In genomic region chr9:123322771-123323481, GRCh38 we compare ENCODE assay signal across 9 cellular contexts. TPM values are rescaled to one million over a fixed set of nuclear protein-coding genes. Genes with fewer than 3 reads are reported as not detected.
DNase-seq lines count a peak whose midpoint lies in the region; ATAC-seq, FAIRE-seq and TF ChIP-seq lines count a peak whose summit lies in the region.
"Had no signal": no experiment of that assay in that cellular context is flagged by ENCODE, and none has a peak within 500 bp of the region (broad histone marks: within the 10 kb centered on the region; RNA-seq: fewer than 3 reads in every experiment).

No MANE protein-coding gene starts in this region.

- H3K4me1 Mint-ChIP-seq in activated B cell treated with CpG ODN at 0.5 μM for 24 hours = peaks cover 91% of the 10 kb centered on the region

- H3K4me2 ChIP-seq in H1 (ENCODE audit: insufficient read depth in 1 of 2, low read depth in 2 of 2, low read length in 2 of 2) = peak overlapping the region; percentile 11 to 25; a peak in 1 of 4 replicates

- H3K23me2 ChIP-seq in H1 (ENCODE audit: low read depth, low read length) = no peaks in the 10 kb centered on the region; the same call in 1 of the 2 replicates

- no peaks in the 10 kb centered on the region for H3K27me3 Mint-ChIP-seq in activated B cell treated with CpG ODN at 0.5 μM for 24 hours

- no peak for TF ChIP-seq POLR2A in H1 (IDR thresholded peaks at IDR 0.05; ENCODE audit: control extremely low read depth in 1 of 2, low read depth in 2 of 2, low read length in 2 of 2)

- WGBS in H1 (ENCODE audit: extremely low coverage in 1 of 2, insufficient coverage in 1 of 2, insufficient read length in 1 of 2, insufficient replicate concordance in 2 of 2, low coverage in 1 of 2, low lambda C conversion rate in 2 of 2, missing lambda C conversion rate in 1 of 2), 2 experiments = 79% methylated on average over 14 of the region's 14 CpGs; no CpG with 5 or more reads in 1 of the 2 experiments

- no peak overlapping the region for H3K9ac ChIP-seq in H1 (replicated peaks in 1 of 4; ENCODE audit: extremely low read depth in 1 of 4, low read depth in 3 of 4, low read length in 3 of 4)

- no peak overlapping the region for H4K8ac ChIP-seq in H1 (ENCODE audit: extremely low read depth, insufficient read depth, low read length)

- no peaks in the 10 kb centered on the region for H3K79me2 ChIP-seq in H1 (ENCODE audit: control insufficient read depth in 1 of 2, insufficient read depth in 2 of 2, low read length in 2 of 2)

- TF ChIP-seq RAD21 in H1 (IDR thresholded peaks at IDR 0.05 in 1 of 2, conservative IDR thresholded peaks at IDR 0.05 in 1 of 2; ENCODE audit: low read depth in 2 of 2, low read length in 2 of 2) = no peak

- 0 out of 2 replicates have a peak overlapping the region, but pooled peaks have one; percentile 8 for H2AK5ac ChIP-seq in H1 (ENCODE audit: low read depth, low read length)

- no peak overlapping the region for H2BK120ac ChIP-seq in H1 (replicated peaks; ENCODE audit: low read depth, low read length)

- no peak overlapping the region for H3K14ac ChIP-seq in H1 (ENCODE audit: insufficient read length)

- peak overlapping the region; percentile 94 for H3K27ac Mint-ChIP-seq in activated B cell treated with CpG ODN at 0.5 μM for 24 hours

- no peak overlapping the region for H2BK5ac ChIP-seq in H1 (ENCODE audit: low read depth, low read length)

- no peak overlapping the region; the same call in 1 of the 2 replicates for H2BK15ac ChIP-seq in H1 (ENCODE audit: low read length)

- no peak overlapping the region for H3K4ac ChIP-seq in H1 (replicated peaks; ENCODE audit: insufficient read length, low read depth, low read length)

- no peak overlapping the region for H3K4me3 ChIP-seq in H1 (ENCODE audit: extremely low read depth in 1 of 4, insufficient read depth in 2 of 4, low read depth in 3 of 4, low read length in 4 of 4)

- no peak overlapping the region for H2BK20ac ChIP-seq in H1 (ENCODE audit: low read length)

- H2BK12ac ChIP-seq in H1 (ENCODE audit: low read depth, low read length) = no peak overlapping the region; the same call in 1 of the 2 replicates

- no peak overlapping the region for H3K56ac ChIP-seq in H1 (replicated peaks; ENCODE audit: insufficient read length, low read depth, low read length)

- H3K27ac ChIP-seq in H1 (ENCODE audit: low read depth, low read length) = no peak overlapping the region

- H3K18ac ChIP-seq in H1 (ENCODE audit: extremely low read depth, low read length) = no peak overlapping the region

- no peak for FAIRE-seq in H1 (lab: Jason Lieb, UNC)

- TF ChIP-seq EP300 in H1 (IDR thresholded peaks at IDR 0.05; ENCODE audit: borderline replicate concordance in 1 of 2, low read depth in 2 of 2, low read length in 2 of 2) = no peak

- no peaks in the 10 kb centered on the region for H3K36me3 ChIP-seq in H1 (ENCODE audit: control insufficient read depth in 2 of 4, insufficient read depth in 4 of 4, low read length in 3 of 4)

- DNase-seq in activated B cell treated with CpG ODN at 0.5 μM for 24 hours (peak; percentile 53), H1 (ENCODE audit: low read depth in 1 of 2, low spot score in 2 of 2) (no peak), HuH-7.5 (ENCODE audit: low spot score) (no peak), AG08395 (ENCODE audit: low spot score) (no peak)
- peak; percentile 33 to 34 for DNase-seq in stimulated activated CD8-positive, alpha-beta memory T cell treated with anti-CD3 and anti-CD28 coated beads, Interleukin-2, amount 100 ng/mL, for 48 hours (ENCODE audit: low read depth in 2 of 2)

- no peaks in the 10 kb centered on the region for H3K36me3 Mint-ChIP-seq in activated B cell treated with CpG ODN at 0.5 μM for 24 hours (ENCODE audit: low read depth)

- H3K27me3 ChIP-seq in H1 (replicated peaks in 1 of 4; ENCODE audit: control insufficient read depth in 3 of 4, extremely low read depth in 1 of 4, insufficient read depth in 3 of 4, low read length in 3 of 4) = peaks cover 0 to 5% (median 0%) of the 10 kb centered on the region in 4 experiments; a peak in 1 of 7 replicates

- H4K91ac ChIP-seq in H1 (replicated peaks; ENCODE audit: insufficient read length, low read length) = no peak overlapping the region

- H3K9me3 Mint-ChIP-seq in activated B cell treated with CpG ODN at 0.5 μM for 24 hours = no peaks in the 10 kb centered on the region

- POLR2A ChIA-PET in activated B cell treated with CpG ODN at 0.5 μM for 24 hours (lab: Charles Lee) = interaction anchor here (0.7 to 14.9 kb wide), 6 partner anchors 17 to 130 kb away, joined by 3 to 304 read pairs (median 6); partner anchors contain the start of gene STRBP
- POLR2A ChIA-PET in H1 (lab: Charles Lee; ENCODE audit: partially characterized antibody) = interaction anchor here (1.2 kb wide), 1 partner anchor 220 kb away, joined by 3 read pairs; no protein-coding TSS in a partner anchor

- H3K4me3 Mint-ChIP-seq in activated B cell treated with CpG ODN at 0.5 μM for 24 hours = peak overlapping the region; percentile 75

- no peak overlapping the region for H4K5ac ChIP-seq in H1 (ENCODE audit: insufficient read length, low read depth, low read length)

- H4K20me1 ChIP-seq in H1 (replicated peaks in 1 of 2; ENCODE audit: control insufficient read depth in 1 of 2, insufficient read depth in 2 of 2, low read length in 2 of 2) = no peaks in the 10 kb centered on the region

- ATAC-seq in GM18867 (IDR thresholded peaks at IDR 0.05; ENCODE audit: unreplicated experiment) (peak; percentile 64), HG03108 (IDR thresholded peaks at IDR 0.05; ENCODE audit: unreplicated experiment) (peak; percentile 57), activated B cell treated with CpG ODN at 0.5 μM for 24 hours (ENCODE audit: low read depth) (peak; percentile 79), HG03469 (IDR thresholded peaks at IDR 0.05; ENCODE audit: unreplicated experiment) (no peak)

- no peaks in the 10 kb centered on the region for H3K9me3 ChIP-seq in H1 (ENCODE audit: insufficient read depth in 2 of 2, low read depth in 1 of 2, low read length in 1 of 2)

- CTCF ChIA-PET in activated B cell treated with CpG ODN at 0.5 μM for 24 hours (lab: Charles Lee) = interaction anchor here (1.4 to 1.7 kb wide), 2 partner anchors 16 to 27 kb away, joined by 4 read pairs; no protein-coding TSS in a partner anchor
- CTCF ChIA-PET in H1 (lab: Charles Lee; ENCODE audit: partially characterized antibody) = interaction anchor here (0.8 to 1.3 kb wide), 2 partner anchors 9 to 23 kb away, joined by 3 to 4 read pairs; no protein-coding TSS in a partner anchor

- H2AFZ ChIP-seq in H1 (ENCODE audit: low read length) = 0 out of 2 replicates have a peak overlapping the region, but pooled peaks have one; percentile 39

- H3K4me1 ChIP-seq in H1 (replicated peaks in 1 of 4; ENCODE audit: control insufficient read depth in 3 of 4, insufficient read depth in 4 of 4, low read length in 3 of 4) = peaks cover 0 to 11% (median 6%) of the 10 kb centered on the region in 4 experiments; a peak in 6 of 7 replicates

- H3K23ac ChIP-seq in H1 (ENCODE audit: insufficient read length) = no peak overlapping the region

- TF ChIP-seq CTCF in activated B cell treated with CpG ODN at 0.5 μM for 24 hours (IDR thresholded peaks at IDR 0.05) (no peak), H1 (IDR thresholded peaks at IDR 0.05; ENCODE audit: control extremely low read depth in 1 of 3, insufficient read depth in 1 of 3, low read depth in 1 of 3, low read length in 3 of 3) (no peak)

- intact Hi-C loops in activated B cell treated with CpG ODN at 0.5 μM for 24 hours (cut with micrococcal nuclease) = loop anchor here (1.0 to 2.0 kb wide), 3 partner anchors 15 to 54 kb away; partner anchors contain the start of gene STRBP

- no peaks in the 10 kb centered on the region for H3K79me1 ChIP-seq in H1 (ENCODE audit: low read depth, low read length)

TF ChIP-seq in H1, 55 proteins besides CTCF, POLR2A, EP300 and RAD21 (continues in another document):
- TF ChIP-seq POU5F1 (IDR thresholded peaks at IDR 0.05; ENCODE audit: low read depth, low read length) (no peak), ZNF274 (IDR thresholded peaks at IDR 0.05; ENCODE audit: borderline replicate concordance, extremely low read depth, low read length) (no peak), TEAD4 (IDR thresholded peaks at IDR 0.05; ENCODE audit: low read depth, low read length) (peak; percentile 68), TAF1 (IDR thresholded peaks at IDR 0.05; ENCODE audit: low read depth, low read length) (0 out of 2 replicates have a peak, but pooled peaks have one; percentile 30), RBBP5 (IDR thresholded peaks at IDR 0.05; ENCODE audit: borderline replicate concordance, low read depth, low read length) (peak; percentile 78; the same call in 1 of the 2 replicates), ATF2 (IDR thresholded peaks at IDR 0.05; ENCODE audit: low read length) (no peak)

RNA-seq across cellular contexts. Expression of gene CRB2, which starts 33.1 kb away (rescaled TPM):
- 1.0 and 1.2 TPM in 2 replicates for total RNA-seq in activated B cell treated with CpG ODN at 0.5 μM for 24 hours
- total RNA-seq in H1 (2021; fragmentation: NEBNext Ultra II Directional; extraction: Animal tissue kit (Norgen Biotek cat#: 25700)) = 8.4 and 10.3 TPM in 2 replicates
- polyA plus RNA-seq in H1 (2011; rRNA removed) = 4.0 and 6.9 TPM in 2 replicates
- polyA plus RNA-seq in H1 (2011; cell fraction: cytosol; rRNA removed) = 4.8 TPM
- 21.4 TPM for polyA plus RNA-seq in H1 (2011; cell fraction: nucleus; rRNA removed)
- polyA plus RNA-seq in H1 (2012, experiment 1 of 2) = 5.1 to 11.2 TPM (median 9.5 TPM) in 4 replicates
- polyA plus RNA-seq in H1 (2012, experiment 2 of 2) = 6.3 TPM
- 3.3 TPM for polyA plus RNA-seq in H1 (2013, experiment 1 of 2)
- polyA plus RNA-seq in H1 (2013, experiment 2 of 2) = 3.0 TPM
- polyA minus RNA-seq in H1 (2011; rRNA and poly(A)+ RNA removed) = 8.8 and 10.1 TPM in 2 replicates
- polyA minus RNA-seq in H1 (2011; cell fraction: cytosol; rRNA and poly(A)+ RNA removed) = 17.2 TPM
- polyA minus RNA-seq in H1 (2011; cell fraction: nucleus; rRNA and poly(A)+ RNA removed) = 19.0 TPM
- total RNA-seq: NCI-H460 had no signal

RNA-seq across cellular contexts. Expression of gene STRBP, which starts 54.5 kb away (rescaled TPM):
- 124 and 127 TPM in 2 replicates for total RNA-seq in activated B cell treated with CpG ODN at 0.5 μM for 24 hours
- 105 and 106 TPM in 2 replicates for total RNA-seq in H1 (2021; fragmentation: NEBNext Ultra II Directional; extraction: Animal tissue kit (Norgen Biotek cat#: 25700))
- 16.8 and 29.7 TPM in 2 replicates for polyA plus RNA-seq in H1 (2011; rRNA removed)
- polyA plus RNA-seq in H1 (2011; cell fraction: cytosol; rRNA removed) = 53.3 TPM
- 63.8 TPM for polyA plus RNA-seq in H1 (2011; cell fraction: nucleus; rRNA removed)
- polyA plus RNA-seq in H1 (2012, experiment 1 of 2) = 83.7 to 103 TPM (median 93.9 TPM) in 4 replicates
- polyA plus RNA-seq in H1 (2012, experiment 2 of 2) = 5.3 TPM
- 68.8 TPM for polyA plus RNA-seq in H1 (2013, experiment 1 of 2)
- polyA plus RNA-seq in H1 (2013, experiment 2 of 2) = 67.2 TPM
- 64.0 and 69.4 TPM in 2 replicates for polyA minus RNA-seq in H1 (2011; rRNA and poly(A)+ RNA removed)
- polyA minus RNA-seq in H1 (2011; cell fraction: cytosol; rRNA and poly(A)+ RNA removed) = 61.0 TPM
- 88.7 TPM for polyA minus RNA-seq in H1 (2011; cell fraction: nucleus; rRNA and poly(A)+ RNA removed)

Comparison
In these comparisons a context has a peak if more than half of its experiments do, and no peak if none do; other contexts are left out.
1. DNase-seq: peak in activated B cell treated with CpG ODN at 0.5 μM for 24 hours (single experiment) and stimulated activated CD8-positive, alpha-beta memory T cell treated with anti-CD3 and anti-CD28 coated beads, Interleukin-2, amount 100 ng/mL, for 48 hours (2 of 2); none in H1 (0 of 2), HuH-7.5 (single experiment) and AG08395 (single experiment).